2 cellular contexts compared by ENCODE assay signal in the genomic region with DNA sequence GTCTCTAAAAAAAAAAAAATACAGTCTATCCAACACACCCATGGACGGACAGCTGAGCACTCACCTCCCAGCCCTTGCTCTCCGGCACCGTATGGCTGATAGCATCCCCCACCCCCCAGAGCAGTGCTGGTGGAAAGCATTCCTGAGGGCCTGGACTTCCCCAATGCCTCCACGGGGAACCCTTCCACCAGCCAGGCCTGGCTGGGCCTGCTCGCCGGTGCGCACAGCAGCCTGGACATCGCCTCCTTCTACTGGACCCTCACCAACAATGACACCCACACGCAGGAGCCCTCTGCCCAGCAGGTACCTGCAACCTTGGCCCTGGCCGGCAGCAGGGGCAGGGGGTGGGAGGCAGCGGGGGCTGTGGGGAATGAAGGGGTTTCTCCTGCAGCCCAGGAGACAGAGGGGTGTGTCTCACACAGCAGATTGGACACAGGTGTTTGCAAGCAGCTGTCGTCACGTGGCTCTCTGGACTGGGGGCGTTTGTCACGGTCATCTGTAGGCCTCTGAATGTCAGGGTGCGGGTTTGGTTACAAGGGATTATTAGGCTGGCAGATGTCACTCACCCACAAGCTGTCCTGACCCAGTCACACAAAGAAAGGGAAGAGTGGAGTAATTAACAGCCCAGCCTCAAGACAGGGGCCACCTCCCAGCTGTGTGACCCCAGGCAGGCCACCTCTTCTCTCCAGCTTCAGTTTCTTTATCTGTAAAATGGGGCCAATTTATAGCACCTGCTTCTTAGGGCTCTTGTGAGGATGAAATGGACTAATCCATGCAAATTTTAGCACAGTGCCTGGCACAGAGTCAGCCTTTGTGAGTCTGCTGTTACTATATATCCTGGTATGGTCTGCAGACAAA.
TF ChIP-seq lines count a peak whose summit lies in the region.

No MANE protein-coding gene starts in this region.

TF ChIP-seq in SK-N-SH, 30 proteins besides CTCF, POLR2A, EP300 and RAD21:
- no peak for TF ChIP-seq EZH2phosphoT487 (IDR thresholded peaks at IDR 0.05; ENCODE audit: borderline replicate concordance, low read depth)
- TF ChIP-seq SMC3 (IDR thresholded peaks at IDR 0.05; ENCODE audit: low read depth, low read length), result no peak
- TF ChIP-seq FOSL2 (IDR thresholded peaks at IDR 0.05; ENCODE audit: borderline replicate concordance, low read depth), result no peak
- TF ChIP-seq RXRA (IDR thresholded peaks at IDR 0.05; ENCODE audit: borderline replicate concordance, low read depth), result no peak
- TF ChIP-seq GATA2 (CRISPR knock-in tag; IDR thresholded peaks at IDR 0.05), result no peak
- TF ChIP-seq YY1 (IDR thresholded peaks at IDR 0.05; ENCODE audit: low read depth), result no peak
- no peak for TF ChIP-seq RCOR1 (IDR thresholded peaks at IDR 0.05; ENCODE audit: low read length)
- TF ChIP-seq FOXJ3 (CRISPR knock-in tag; IDR thresholded peaks at IDR 0.05), result no peak
- TF ChIP-seq NRF1 (IDR thresholded peaks at IDR 0.05; ENCODE audit: low read depth, low read length), result no peak
- TF ChIP-seq TEAD4 (IDR thresholded peaks at IDR 0.05; ENCODE audit: borderline replicate concordance, insufficient read depth), result no peak

TF ChIP-seq in SK-N-SH treated with all-trans-retinoic acid at 6 μM for 48 hours, 23 proteins besides CTCF, POLR2A, EP300 and RAD21:
- TF ChIP-seq ZNF565 (CRISPR knock-in tag; conservative IDR thresholded peaks at IDR 0.05; ENCODE audit: low read depth) (no peak), ZC3H10 (CRISPR knock-in tag; IDR thresholded peaks at IDR 0.05) (no peak), TCF4 (CRISPR knock-in tag; IDR thresholded peaks at IDR 0.05; ENCODE audit: borderline replicate concordance) (no peak), GLIS3 (CRISPR knock-in tag; IDR thresholded peaks at IDR 0.05) (no peak), ARNTL (CRISPR knock-in tag; IDR thresholded peaks at IDR 0.05; ENCODE audit: borderline replicate concordance, low read depth) (no peak), ESRRG (CRISPR knock-in tag; IDR thresholded peaks at IDR 0.05) (no peak), PPARA (CRISPR knock-in tag; IDR thresholded peaks at IDR 0.05; ENCODE audit: borderline replicate concordance) (no peak), ZNF8 (CRISPR knock-in tag; IDR thresholded peaks at IDR 0.05) (no peak), POU6F1 (CRISPR knock-in tag; IDR thresholded peaks at IDR 0.05; ENCODE audit: borderline replicate concordance, low read depth) (no peak), CSDC2 (CRISPR knock-in tag; IDR thresholded peaks at IDR 0.05) (no peak), BACH2 (CRISPR knock-in tag; IDR thresholded peaks at IDR 0.05; ENCODE audit: borderline replicate concordance) (no peak), PATZ1 (CRISPR knock-in tag; IDR thresholded peaks at IDR 0.05; ENCODE audit: borderline replicate concordance) (no peak), ZFP3 (CRISPR knock-in tag; IDR thresholded peaks at IDR 0.05) (no peak), ISL1 (CRISPR knock-in tag; IDR thresholded peaks at IDR 0.05) (no peak), OSR1 (CRISPR knock-in tag; IDR thresholded peaks at IDR 0.05) (no peak), RARB (CRISPR knock-in tag; IDR thresholded peaks at IDR 0.05) (no peak)
- TF ChIP-seq, protein P1, sequence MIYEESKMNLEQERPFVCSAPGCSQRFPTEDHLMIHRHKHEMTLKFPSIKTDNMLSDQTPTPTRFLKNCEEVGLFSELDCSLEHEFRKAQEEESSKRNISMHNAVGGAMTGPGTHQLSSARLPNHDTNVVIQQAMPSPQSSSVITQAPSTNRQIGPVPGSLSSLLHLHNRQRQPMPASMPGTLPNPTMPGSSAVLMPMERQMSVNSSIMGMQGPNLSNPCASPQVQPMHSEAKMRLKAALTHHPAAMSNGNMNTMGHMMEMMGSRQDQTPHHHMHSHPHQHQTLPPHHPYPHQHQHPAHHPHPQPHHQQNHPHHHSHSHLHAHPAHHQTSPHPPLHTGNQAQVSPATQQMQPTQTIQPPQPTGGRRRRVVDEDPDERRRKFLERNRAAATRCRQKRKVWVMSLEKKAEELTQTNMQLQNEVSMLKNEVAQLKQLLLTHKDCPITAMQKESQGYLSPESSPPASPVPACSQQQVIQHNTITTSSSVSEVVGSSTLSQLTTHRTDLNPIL (CRISPR knock-in tag; IDR thresholded peaks at IDR 0.05; ENCODE audit: low read depth), result no peak
TF ChIP-seq in SK-N-SH treated with all-trans-retinoic acid at 6 μM for 48 hours: peak in this region for 0.
